14 cellular contexts compared by ENCODE assay signal in genomic region chr19:13069415-13070369, GRCh38. TPM values are rescaled to one million over a fixed set of nuclear protein-coding genes. Genes with fewer than 3 reads are reported as not detected.
A peak's percentile ranks its signal among the peaks of the same experiment; 100 is the strongest.
DNase-seq lines count a peak whose midpoint lies in the region; ATAC-seq and TF ChIP-seq lines count a peak whose summit lies in the region.
"Had no signal": no experiment of that assay in that cellular context is flagged by ENCODE, and none has a peak within 500 bp of the region (broad histone marks: within the 10 kb centered on the region; RNA-seq: fewer than 3 reads in every experiment).

No MANE protein-coding gene starts in this region.

- no peaks in the 10 kb centered on the region for H3F3A ChIP-seq in neural progenitor cell (ENCODE audit: low read depth)

- peak overlapping the region; percentile 61 to 98 (median 80) for H3K27ac ChIP-seq in heart left ventricle
- no peak overlapping the region for H3K27ac ChIP-seq in neural progenitor cell
- no peak overlapping the region for H3K27ac ChIP-seq in colonic mucosa
- peak overlapping the region in 1 of 2 donors; percentile 27 for H3K27ac ChIP-seq in testis

- no peaks in the 10 kb centered on the region for H3K79me2 ChIP-seq in neural progenitor cell (ENCODE audit: low read depth)

- WGBS in heart left ventricle, 4 donors = 47 to 62% (median 57%) methylated on average over 16 to 20 of the region's 20 CpGs
- 48 to 51% methylated on average over 5 to 20 of the region's 20 CpGs for WGBS in testis, 2 donors

- no peak for TF ChIP-seq CTCF in heart left ventricle (IDR thresholded peaks at IDR 0.05)
- TF ChIP-seq CTCF in chondrocyte (IDR thresholded peaks at IDR 0.05) = peak; percentile 8
- no peak for TF ChIP-seq CTCF in neural progenitor cell (IDR thresholded peaks at IDR 0.05)
- no peak for TF ChIP-seq CTCF in colonic mucosa (IDR thresholded peaks at IDR 0.05)
- no peak for TF ChIP-seq CTCF in testis (IDR thresholded peaks at IDR 0.05)

- no peaks in the 10 kb centered on the region for H3K9me3 ChIP-seq in heart left ventricle
- no peaks in the 10 kb centered on the region for H3K9me3 ChIP-seq in neural progenitor cell (ENCODE audit: low read depth)
- H3K9me3 ChIP-seq in colonic mucosa = no peaks in the 10 kb centered on the region
- H3K9me3 ChIP-seq in testis = no peaks in the 10 kb centered on the region

- H3K9ac ChIP-seq in neural progenitor cell (no peak overlapping the region), colonic mucosa (ENCODE audit: low read depth in 2 of 2, low read length in 2 of 2) (no peak overlapping the region)

- peak overlapping the region; percentile 65 for H2AFZ ChIP-seq in neural progenitor cell (replicated peaks)

- H3K27me3 ChIP-seq in heart left ventricle = no peaks in the 10 kb centered on the region
- peaks cover 23% of the 10 kb centered on the region for H3K27me3 ChIP-seq in neural progenitor cell
- H3K27me3 ChIP-seq in colonic mucosa = no peaks in the 10 kb centered on the region
- H3K27me3 ChIP-seq in testis = no peaks in the 10 kb centered on the region

- H3K27ac Mint-ChIP-seq in chondrocyte (ENCODE audit: unreplicated experiment) (no peak overlapping the region), neural progenitor cell (no peak overlapping the region)
- H3K27ac Mint-ChIP-seq: activated naive CD8-positive, alpha-beta T cell treated with anti-CD3 and anti-CD28 coated beads, Interleukin-2, amount 50 U/mL, for 24 hours; naive B cell; T-helper 1 cell treated with Interleukin-12 subunit alpha and Interleukin-12 subunit beta and Interleukin-4 antibody, amounts not matched to agents 30 μg/mL and 1 μg/mL, for 36 hours had no signal

- peak overlapping the region; percentile 8 for H3K4me2 ChIP-seq in neural progenitor cell

- H3K36me3 ChIP-seq in heart left ventricle (peaks cover 0 to 18% (median 11%) of the 10 kb centered on the region in 9 donors), neural progenitor cell (no peaks in the 10 kb centered on the region), colonic mucosa (no peaks in the 10 kb centered on the region), testis (ENCODE audit: low read depth, missing control alignments) (no peaks in the 10 kb centered on the region)

- intact Hi-C loops in heart left ventricle (cut with DNase I) (loop anchor here in 1 of 10 donors (2.0 kb wide), 1 partner anchor 19 kb away; no protein-coding TSS in a partner anchor), Right ventricle myocardium inferior (cut with DNase I) (no loop called here), colonic mucosa (cut with DNase I) (no loop called here), testis (cut with DNase I; ENCODE audit: low total_unique reads) (no loop called here)

- peaks cover 12% of the 10 kb centered on the region for H3K36me3 Mint-ChIP-seq in chondrocyte (ENCODE audit: low read depth)
- H3K36me3 Mint-ChIP-seq in neural progenitor cell = no peaks in the 10 kb centered on the region
- H3K36me3 Mint-ChIP-seq: naive B cell had no signal

- TF ChIP-seq POLR2A in heart left ventricle (IDR thresholded peaks at IDR 0.05) (no peak), testis (IDR thresholded peaks at IDR 0.05) (no peak)

- peaks cover 1% of the 10 kb centered on the region for H3K27me3 Mint-ChIP-seq in chondrocyte (ENCODE audit: low read depth)
- peaks cover 40% of the 10 kb centered on the region for H3K27me3 Mint-ChIP-seq in neural progenitor cell (ENCODE audit: insufficient read depth, low read depth)
- H3K27me3 Mint-ChIP-seq: activated naive CD8-positive, alpha-beta T cell treated with anti-CD3 and anti-CD28 coated beads, Interleukin-2, amount 50 U/mL, for 24 hours had no signal

- no peaks in the 10 kb centered on the region for H4K20me1 ChIP-seq in neural progenitor cell (ENCODE audit: low read depth)

- H3K4me1 ChIP-seq in heart left ventricle (peaks cover 42 to 85% (median 74%) of the 10 kb centered on the region in 12 donors), neural progenitor cell (peaks cover 12% of the 10 kb centered on the region), colonic mucosa (no peaks in the 10 kb centered on the region), testis (peaks cover 50% of the 10 kb centered on the region)

- ATAC-seq in heart left ventricle (no peak), Right ventricle myocardium inferior (no peak), HG03039 (IDR thresholded peaks at IDR 0.05; ENCODE audit: unreplicated experiment) (no peak)
- ATAC-seq: activated naive CD8-positive, alpha-beta T cell treated with anti-CD3 and anti-CD28 coated beads, Interleukin-2, amount 50 U/mL, for 24 hours had no signal

- H3K4me3 Mint-ChIP-seq in chondrocyte (ENCODE audit: unreplicated experiment) (no peak overlapping the region), neural progenitor cell (peak overlapping the region; percentile 43)
- H3K4me3 Mint-ChIP-seq: activated naive CD8-positive, alpha-beta T cell treated with anti-CD3 and anti-CD28 coated beads, Interleukin-2, amount 50 U/mL, for 24 hours; T-helper 1 cell treated with Interleukin-12 subunit alpha and Interleukin-12 subunit beta and Interleukin-4 antibody, amounts not matched to agents 30 μg/mL and 1 μg/mL, for 36 hours had no signal

- H3K4me3 ChIP-seq in heart left ventricle = peak overlapping the region in 6 of 12 donors; percentile 4 to 33 (median 14)
- H3K4me3 ChIP-seq in neural progenitor cell = no peak overlapping the region
- H3K4me3 ChIP-seq in colonic mucosa = no peak overlapping the region
- H3K4me3 ChIP-seq in testis = peak overlapping the region in 1 of 2 donors; percentile 15

- DNase-seq in heart left ventricle (no peak), Right ventricle myocardium inferior (ENCODE audit: missing footprints) (no peak), chondrocyte (ENCODE audit: low spot score) (no peak), neural progenitor cell (ENCODE audit: low spot score) (no peak), colonic mucosa (no peak), testis (no peak), NCI-H748 (lab: John Stamatoyannopoulos, UW; ENCODE audit: unreplicated experiment) (no peak)
- DNase-seq: activated naive CD8-positive, alpha-beta T cell treated with anti-CD3 and anti-CD28 coated beads, Interleukin-2, amount 50 U/mL, for 24 hours; naive B cell; stimulated activated CD4-positive, alpha-beta T cell treated with anti-CD3 and anti-CD28 coated beads, Interleukin-12 subunit alpha, Interleukin-12 subunit beta, amount 100 ng/mL, for 4 hours had no signal

- H3K4me1 Mint-ChIP-seq in chondrocyte (ENCODE audit: low read depth) (peaks cover 10% of the 10 kb centered on the region), neural progenitor cell (peaks cover 6% of the 10 kb centered on the region)
- H3K4me1 Mint-ChIP-seq: activated naive CD8-positive, alpha-beta T cell treated with anti-CD3 and anti-CD28 coated beads, Interleukin-2, amount 50 U/mL, for 24 hours had no signal

- H3K9me3 Mint-ChIP-seq in chondrocyte (ENCODE audit: low read depth) (no peaks in the 10 kb centered on the region), neural progenitor cell (no peaks in the 10 kb centered on the region)
- H3K9me3 Mint-ChIP-seq: activated naive CD8-positive, alpha-beta T cell treated with anti-CD3 and anti-CD28 coated beads, Interleukin-2, amount 50 U/mL, for 24 hours; naive B cell; T-helper 1 cell treated with Interleukin-12 subunit alpha and Interleukin-12 subunit beta and Interleukin-4 antibody, amounts not matched to agents 30 μg/mL and 1 μg/mL, for 36 hours had no signal

RNA-seq across cellular contexts. Expression of gene LYL1, which starts 33.0 kb away (rescaled TPM):
- total RNA-seq in heart left ventricle (10 to 100 TPM in 3 of 9 donors, 1 to 10 TPM in 6; 5.2 to 19.1 (median 8.3) TPM), Right ventricle myocardium inferior (9.4 TPM), chondrocyte (0.38 to 0.47 TPM in 2 of 3 replicates, not detected in the other), neural progenitor cell (ENCODE audit: low replicate concordance) (0.88 and 2.2 TPM in 2 replicates), colonic mucosa (1 to 10 TPM; 3.6 to 4.5 TPM), testis (10 to 100 TPM; 15.9 to 35.8 TPM)
- polyA plus RNA-seq in heart left ventricle (1 to 10 TPM; 7.7 to 8.4 TPM), testis (ENCODE audit: insufficient read depth, low read depth, low replicate concordance) (21.9 TPM)
- total RNA-seq: G401, HT1080 had no signal

RNA-seq across cellular contexts. Expression of gene TRMT1, which starts 46.8 kb away (rescaled TPM):
- total RNA-seq in heart left ventricle = 10 to 100 TPM; 15.1 to 22.6 (median 16.2) TPM
- 10 to 100 TPM; 26.4 to 32.4 TPM for polyA plus RNA-seq in heart left ventricle
- total RNA-seq in Right ventricle myocardium inferior = 21.1 TPM
- total RNA-seq in chondrocyte = 25.4 to 35.8 TPM (median 28.9 TPM) in 3 replicates
- 30.2 and 49.0 TPM in 2 replicates for total RNA-seq in neural progenitor cell (ENCODE audit: low replicate concordance)
- total RNA-seq in colonic mucosa = 10 to 100 TPM; 17.5 to 40.1 TPM
- total RNA-seq in testis = 10 to 100 TPM; 44.8 to 50.0 TPM
- 35.9 TPM for polyA plus RNA-seq in testis (ENCODE audit: insufficient read depth, low read depth, low replicate concordance)

RNA-seq across cellular contexts. Expression of gene NACC1, which starts 48.4 kb away (rescaled TPM):
- total RNA-seq in heart left ventricle (10 to 100 TPM; 28.7 to 88.2 (median 41.8) TPM), Right ventricle myocardium inferior (54.0 TPM), chondrocyte (45.2 to 49.5 TPM (median 47.3 TPM) in 3 replicates), neural progenitor cell (ENCODE audit: low replicate concordance) (34.7 and 108 TPM in 2 replicates), colonic mucosa (100 to 1,000 TPM in 1 of 2 donors, 10 to 100 TPM in 1; 56.7 to 119 TPM), testis (100 to 1,000 TPM in 1 of 2 donors, 10 to 100 TPM in 1; 75.9 to 102 TPM)
- polyA plus RNA-seq in heart left ventricle (10 to 100 TPM; 49.6 to 74.2 TPM), testis (ENCODE audit: insufficient read depth, low read depth, low replicate concordance) (38.2 TPM)

Comparison
In these comparisons a context has a peak if more than half of its experiments do, and no peak if none do; other contexts are left out.
1. H3K27ac ChIP-seq: peak in heart left ventricle (12 of 12); none in neural progenitor cell (single experiment) and colonic mucosa (single experiment).